27 cellular contexts compared by ENCODE assay signal in genomic region chr6:111090766-111091165, GRCh38.
"Had no signal": no experiment of that assay in that cellular context is flagged by ENCODE, and none has a peak within 500 bp of the region (broad histone marks: within the 10 kb centered on the region; RNA-seq: fewer than 3 reads in every experiment).

No MANE protein-coding gene starts in this region.

- H3K4me3 ChIP-seq: body of pancreas, cardiac muscle cell, coronary artery, left lung, lower lobe of right lung, spleen, suprapubic skin, tibial nerve had no signal

- DNase-seq: activated CD4-positive, alpha-beta memory T cell treated with anti-CD3 and anti-CD28 coated beads, Interleukin-2, amount 10 ng/mL, durations not matched to agents 7 days and 5 days; activated CD4-positive, alpha-beta T cell treated with anti-CD3 and anti-CD28 coated beads for 1 hour; activated CD4-positive, alpha-beta T cell treated with anti-CD3 and anti-CD28 coated beads, Interleukin-2, amount 10 ng/mL, durations not matched to agents 7 days and 5 days; activated CD8-positive, alpha-beta memory T cell treated with anti-CD3 and anti-CD28 coated beads, Interleukin-2, amount 10 ng/mL, durations not matched to agents 7 days and 5 days; activated naive CD4-positive, alpha-beta T cell; activated T-cell treated with anti-CD3 and anti-CD28 coated beads, Interleukin-2, amount 50 U/mL, for 48 hours; adrenal gland; aorta; body of pancreas; effector memory CD8-positive, alpha-beta T cell; foreskin fibroblast; heart right ventricle; left lung; lower lobe of right lung; mesenchymal stem cell; naive thymus-derived CD8-positive, alpha-beta T cell; right cardiac atrium; spleen; stimulated activated naive CD4-positive, alpha-beta T cell; T-helper 2 cell had no signal

- H3K27me3 Mint-ChIP-seq: activated CD4-positive, alpha-beta T cell treated with anti-CD3 and anti-CD28 coated beads, Interleukin-2, amount 10 ng/mL, durations not matched to agents 7 days and 5 days had no signal

- H3K27ac ChIP-seq: adrenal gland, cardiac muscle cell, coronary artery, heart right ventricle, left lung, lower lobe of right lung, spleen, suprapubic skin, tibial nerve had no signal

- H3K4me3 Mint-ChIP-seq: activated CD4-positive, alpha-beta memory T cell treated with anti-CD3 and anti-CD28 coated beads, Interleukin-2, amount 10 ng/mL, durations not matched to agents 7 days and 5 days; activated CD4-positive, alpha-beta T cell treated with anti-CD3 and anti-CD28 coated beads, Interleukin-2, amount 10 ng/mL, durations not matched to agents 7 days and 5 days; activated CD8-positive, alpha-beta memory T cell treated with anti-CD3 and anti-CD28 coated beads, Interleukin-2, amount 10 ng/mL, durations not matched to agents 7 days and 5 days; effector memory CD8-positive, alpha-beta T cell had no signal

- H3K27me3 ChIP-seq: adrenal gland, body of pancreas had no signal

- H3K36me3 ChIP-seq: adrenal gland, cardiac muscle cell, heart right ventricle, left lung, lower lobe of right lung, spleen, suprapubic skin, tibial nerve had no signal

- H3K9me3 ChIP-seq: adrenal gland, body of pancreas, heart right ventricle, left lung, lower lobe of right lung, spleen, suprapubic skin, tibial nerve had no signal

- H3K27ac Mint-ChIP-seq: activated CD4-positive, alpha-beta memory T cell treated with anti-CD3 and anti-CD28 coated beads, Interleukin-2, amount 10 ng/mL, durations not matched to agents 7 days and 5 days; activated CD4-positive, alpha-beta T cell treated with anti-CD3 and anti-CD28 coated beads, Interleukin-2, amount 10 ng/mL, durations not matched to agents 7 days and 5 days; activated CD8-positive, alpha-beta memory T cell treated with anti-CD3 and anti-CD28 coated beads, Interleukin-2, amount 10 ng/mL, durations not matched to agents 7 days and 5 days; activated naive CD4-positive, alpha-beta T cell treated with anti-CD3 and anti-CD28 coated beads, Interleukin-2, amount 50 U/mL, for 72 hours; effector memory CD8-positive, alpha-beta T cell; WTC11 had no signal

- ATAC-seq: activated CD8-positive, alpha-beta memory T cell treated with anti-CD3 and anti-CD28 coated beads, Interleukin-2, amount 10 ng/mL, durations not matched to agents 7 days and 5 days; activated naive CD4-positive, alpha-beta T cell treated with anti-CD3 and anti-CD28 coated beads, Interleukin-2, amount 50 U/mL, for 72 hours; body of pancreas; effector memory CD8-positive, alpha-beta T cell; esophagus mucosa; heart right ventricle; left lung; lower lobe of right lung; naive thymus-derived CD8-positive, alpha-beta T cell; right cardiac atrium; WTC11 had no signal

- H3K9me3 Mint-ChIP-seq: activated CD4-positive, alpha-beta memory T cell treated with anti-CD3 and anti-CD28 coated beads, Interleukin-2, amount 10 ng/mL, durations not matched to agents 7 days and 5 days; effector memory CD8-positive, alpha-beta T cell; naive thymus-derived CD8-positive, alpha-beta T cell had no signal
